ENCODE assay signal across 8 cellular contexts in genomic region chr3:174440741-174441587, GRCh38.
DNase-seq lines count a peak whose midpoint lies in the region; ATAC-seq and TF ChIP-seq lines count a peak whose summit lies in the region.

No MANE protein-coding gene starts in this region.

- ATAC-seq in GM18517 (IDR thresholded peaks at IDR 0.05; ENCODE audit: unreplicated experiment) (peak; percentile 78), HG03064 (IDR thresholded peaks at IDR 0.05; ENCODE audit: low read depth, unreplicated experiment) (peak; percentile 76)

- peak overlapping the region; percentile 69 for H3K4me3 ChIP-seq in WI38 (ENCODE audit: low read depth, low read length)

- DNase-seq in A172 (ENCODE audit: low spot score) (peak; percentile 76), NCI-H2081 treated with DMSO at 0.1 percent for 48 hours (lab: John Stamatoyannopoulos, UW) (peak; percentile 88), dedifferentiated amniotic fluid mesenchymal stem cell (ENCODE audit: extremely low spot score) (peak; percentile 94), left kidney (ENCODE audit: low read depth, low spot score) (peak; percentile 97)
- DNase-seq in stimulated activated CD4-positive, alpha-beta T cell treated with anti-CD3 and anti-CD28 coated beads, Interleukin-1b, Interleukin-23, amount 100 ng/mL, for 4 hours (ENCODE audit: low read depth in 2 of 2), result peak; percentile 9 to 45

- TF ChIP-seq CTCF in WI38 (IDR thresholded peaks at IDR 0.05; ENCODE audit: low read depth, low read length), result no peak

Comparison
In these comparisons a context has a peak if more than half of its experiments do, and no peak if none do; other contexts are left out.
1. Peak in every context shown above with its lines: DNase-seq, ATAC-seq and H3K4me3 ChIP-seq.
2. DNase-seq: peak in every context shown above with its lines; median percentile 97 in left kidney; 94 in dedifferentiated amniotic fluid mesenchymal stem cell; 88 in NCI-H2081 treated with DMSO at 0.1 percent for 48 hours; 76 in A172; 27 in stimulated activated CD4-positive, alpha-beta T cell treated with anti-CD3 and anti-CD28 coated beads, Interleukin-1b, Interleukin-23, amount 100 ng/mL, for 4 hours.